In the genomic region with DNA sequence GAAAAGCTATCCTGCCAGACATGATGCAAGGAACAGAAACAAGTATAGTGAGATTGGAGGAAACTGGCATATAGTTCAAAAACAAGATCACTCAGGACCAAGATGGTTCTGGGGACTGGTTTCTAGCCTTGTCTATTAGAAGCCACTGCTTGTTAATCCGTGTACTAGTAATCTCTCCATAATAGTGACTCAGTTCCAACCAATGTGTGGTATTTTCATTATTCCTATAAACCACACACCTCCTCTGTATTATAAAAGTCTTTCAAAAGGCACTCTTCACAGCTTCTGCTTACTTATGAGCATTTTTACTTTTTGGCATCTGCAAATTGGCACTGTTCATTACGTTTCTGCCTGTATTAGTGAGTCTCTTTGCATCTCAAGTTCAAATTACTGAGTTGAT, we compare ENCODE assay signal across 23 cellular contexts.
DNase-seq lines count a peak whose midpoint lies in the region; ATAC-seq and TF ChIP-seq lines count a peak whose summit lies in the region.
"Had no signal": no experiment of that assay in that cellular context is flagged by ENCODE, and none has a peak within 500 bp of the region (broad histone marks: within the 10 kb centered on the region; RNA-seq: fewer than 3 reads in every experiment).

No MANE protein-coding gene starts in this region.

- no TSS peak for BruUV-seq in A673 (replicated peaks; lab: Mats Ljungman, UMichigan)

- TF ChIP-seq CTCF in choroid plexus epithelial cell (conservative IDR thresholded peaks at IDR 0.05; ENCODE audit: low read depth, low read length) (no peak), retinal pigment epithelial cell (conservative IDR thresholded peaks at IDR 0.05; ENCODE audit: low read depth, low read length) (no peak), testis (IDR thresholded peaks at IDR 0.05) (no peak), A673 (conservative IDR thresholded peaks at IDR 0.05; ENCODE audit: low read depth, low read length) (no peak)

- CTCF ChIA-PET in A673 (lab: Charles Lee), result no interaction called here

- H3K9me3 ChIP-seq in testis, result no peaks in the 10 kb centered on the region
- no peaks in the 10 kb centered on the region for H3K9me3 ChIP-seq in A673 (ENCODE audit: low read depth, low read length, poor library complexity, severe bottlenecking)
- H3K9me3 ChIP-seq: heart left ventricle, stomach had no signal

- intact Hi-C loops in testis (cut with DNase I; ENCODE audit: low total_unique reads) (no loop called here), A673 (cut with micrococcal nuclease; ENCODE audit: unreplicated experiment) (no loop called here)

- H3K27ac ChIP-seq in testis (no peak overlapping the region), A673 (ENCODE audit: low read depth, low read length, poor library complexity, severe bottlenecking) (no peak overlapping the region)
- H3K27ac ChIP-seq: heart left ventricle, SK-N-MC, stomach had no signal

- H3K36me3 ChIP-seq in testis (ENCODE audit: low read depth, missing control alignments) (no peaks in the 10 kb centered on the region), A673 (ENCODE audit: insufficient read depth, low read length, poor library complexity, severe bottlenecking) (no peaks in the 10 kb centered on the region)
- H3K36me3 ChIP-seq: heart left ventricle, stomach had no signal

- H3K27me3 ChIP-seq in testis (no peaks in the 10 kb centered on the region), A673 (replicated peaks; ENCODE audit: insufficient read depth, low read depth, low read length, poor library complexity) (no peaks in the 10 kb centered on the region)
- H3K27me3 ChIP-seq: heart left ventricle, stomach had no signal

- TF ChIP-seq POLR2A in testis (IDR thresholded peaks at IDR 0.05), result no peak

- 65 to 69% methylated on average over 2 of the region's 2 CpGs for WGBS in testis, 2 donors

- DNase-seq in EL (peak; percentile 42), M059J (ENCODE audit: low read depth) (peak; percentile 4), choroid plexus epithelial cell (ENCODE audit: low read depth) (peak; percentile 22), retinal pigment epithelial cell (ENCODE audit: low read depth) (peak; percentile 60), testis (no peak), A673 (ENCODE audit: low spot score) (no peak)
- DNase-seq: activated CD4-positive, alpha-beta memory T cell treated with anti-CD3 and anti-CD28 coated beads, Interleukin-2, amount 10 ng/mL, durations not matched to agents 7 days and 5 days; activated CD4-positive, alpha-beta T cell treated with anti-CD3 and anti-CD28 coated beads for 1 hour; aorta; CD4-positive, alpha-beta memory T cell; cerebellar nuclear complex; DMS 273 treated with DMSO at 0.1 percent for 48 hours; H7; heart left ventricle; NCI-H1105 treated with DMSO at 0.1 percent for 48 hours; NCI-H2029; NCI-H69; stimulated activated CD8-positive, alpha-beta memory T cell treated with anti-CD3 and anti-CD28 coated beads, Interleukin-4, amount 100 ng/mL, for 48 hours; stomach; T-helper 17 cell had no signal

- no peaks in the 10 kb centered on the region for H3K4me1 ChIP-seq in testis
- H3K4me1 ChIP-seq in A673 (ENCODE audit: insufficient read depth, low read length, poor library complexity, severe bottlenecking), result peaks cover 5% of the 10 kb centered on the region
- H3K4me1 ChIP-seq: heart left ventricle, stomach had no signal

- POLR2A ChIA-PET in A673 (lab: Charles Lee; ENCODE audit: low non-redundant PET), result no interaction called here

- no peak for ATAC-seq in GM21786 (IDR thresholded peaks at IDR 0.05; ENCODE audit: unreplicated experiment)
- ATAC-seq: heart left ventricle, T-helper 17 cell had no signal

- H3K4me3 ChIP-seq in choroid plexus epithelial cell (ENCODE audit: low read depth, low read length) (no peak overlapping the region), retinal pigment epithelial cell (ENCODE audit: low read length) (no peak overlapping the region), testis (no peak overlapping the region), A673 (ENCODE audit: low read depth, low read length, poor library complexity, severe bottlenecking) (no peak overlapping the region)
- H3K4me3 ChIP-seq: heart left ventricle, lung, SK-N-MC, stomach had no signal

Comparison
In these comparisons a context has a peak if more than half of its experiments do, and no peak if none do; other contexts are left out.
1. DNase-seq: peak in EL (single experiment), M059J (single experiment), choroid plexus epithelial cell (single experiment) and retinal pigment epithelial cell (single experiment); none in testis (single experiment) and A673 (single experiment).